Comparison of ENCODE assay signal across 8 cellular contexts in the genomic region with DNA sequence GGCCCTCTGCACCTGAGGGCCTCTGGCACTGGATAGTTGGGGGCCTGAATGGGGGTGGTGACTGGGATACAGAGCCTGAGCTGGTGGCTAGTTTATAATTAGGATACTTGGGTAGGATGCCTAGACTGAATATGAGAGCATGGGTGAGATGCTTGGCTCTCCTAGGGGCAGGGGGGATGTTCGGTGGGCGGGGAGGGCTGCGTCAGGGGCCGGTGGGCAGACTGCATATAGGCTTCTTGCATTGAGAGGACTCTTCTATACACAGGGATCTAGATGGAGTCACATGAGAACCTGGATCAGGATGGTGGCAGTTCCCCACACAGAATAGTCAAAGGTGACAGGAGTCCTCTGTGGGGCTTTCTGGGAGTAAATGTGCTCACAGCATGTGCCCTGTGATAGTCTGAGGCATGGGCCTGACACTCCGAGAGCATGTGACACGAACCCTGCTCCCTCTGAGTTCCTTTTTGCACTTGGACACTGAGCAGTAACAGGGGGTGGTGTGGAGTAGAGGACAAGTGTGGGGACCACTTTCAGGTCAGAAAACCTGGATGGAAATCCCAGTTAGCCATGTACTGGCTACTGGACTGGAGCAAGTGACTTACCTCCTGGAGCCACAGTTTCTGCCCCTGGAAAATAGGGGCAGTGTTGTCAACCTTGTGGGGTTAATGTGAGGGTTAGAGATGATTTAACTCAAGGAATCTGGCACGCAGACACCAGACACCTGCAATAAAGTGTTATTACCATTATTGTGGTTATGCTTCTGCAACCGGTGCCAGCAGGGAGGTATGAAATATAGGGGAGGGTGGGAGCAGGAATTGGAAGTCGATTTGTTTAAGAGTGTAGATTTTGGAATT. TPM values are rescaled to one million over a fixed set of nuclear protein-coding genes. Genes with fewer than 3 reads are reported as not detected.
DNase-seq lines count a peak whose midpoint lies in the region; ATAC-seq and TF ChIP-seq lines count a peak whose summit lies in the region.

No MANE protein-coding gene starts in this region.

- H3K4me3 ChIP-seq in GM12875 (ENCODE audit: low read depth, low read length): peak overlapping the region; percentile 76
- peak overlapping the region; percentile 92 for H3K4me3 ChIP-seq in fibroblast of the aortic adventitia (ENCODE audit: low read depth, low read length)
- H3K4me3 ChIP-seq in skeletal muscle cell (ENCODE audit: low read depth, low read length): peak overlapping the region; percentile 93

- DNase-seq in fibroblast of the aortic adventitia (ENCODE audit: low read depth) (no peak), skeletal muscle cell (ENCODE audit: low read depth) (no peak), activated gamma-delta T cell treated with Interleukin-2 at 50 U/mL for 16 hours (no peak), mucosa of gallbladder (ENCODE audit: low spot score) (no peak)
- no peak for DNase-seq in stimulated activated naive CD4-positive, alpha-beta T cell treated with Interleukin-2 at 50 U/mL for 16 hours (lab: John Stamatoyannopoulos, UW)

- ATAC-seq in GM19035 (IDR thresholded peaks at IDR 0.05; ENCODE audit: unreplicated experiment): no peak

- peak overlapping the region; percentile 98 for H3K27ac ChIP-seq in VCaP

- no peak for TF ChIP-seq CTCF in GM12875 (IDR thresholded peaks at IDR 0.05; ENCODE audit: borderline replicate concordance, insufficient read depth, low read depth, low read length)
- no peak for TF ChIP-seq CTCF in VCaP (conservative IDR thresholded peaks at IDR 0.05)
- TF ChIP-seq CTCF in fibroblast of the aortic adventitia (IDR thresholded peaks at IDR 0.05; ENCODE audit: insufficient read depth, low read length): no peak

RNA-seq across cellular contexts. Expression of gene MAP7D1, which starts 2.2 kb away (rescaled TPM):
- total RNA-seq in fibroblast of the aortic adventitia (ENCODE audit: low replicate concordance): 114 and 180 TPM in 2 replicates
- 123 TPM for total RNA-seq in mucosa of gallbladder

RNA-seq across cellular contexts. Expression of gene TRAPPC3, which starts 8.9 kb away (rescaled TPM):
- total RNA-seq in fibroblast of the aortic adventitia (ENCODE audit: low replicate concordance): 80.8 and 102 TPM in 2 replicates
- total RNA-seq in mucosa of gallbladder: 57.7 TPM

RNA-seq across cellular contexts. Expression of gene COL8A2, which starts 33.2 kb away (rescaled TPM):
- total RNA-seq in fibroblast of the aortic adventitia (ENCODE audit: low replicate concordance) (11.0 and 20.9 TPM in 2 replicates), mucosa of gallbladder (10.8 TPM)
